Comparison of ENCODE assay signal across 1 cellular context in genomic region chr19:33396701-33397535, GRCh38.
TF ChIP-seq lines count a peak whose summit lies in the region.

No MANE protein-coding gene starts in this region.

TF ChIP-seq in HepG2, 621 proteins besides CTCF, POLR2A, EP300 and RAD21 (continued from another document and continues in another):
- TF ChIP-seq NFYB (CRISPR knock-in tag; IDR thresholded peaks at IDR 0.05) (0 out of 2 replicates have a peak, but pooled peaks have one; percentile 26), NFE2 (CRISPR knock-in tag; IDR thresholded peaks at IDR 0.05) (no peak), ARID2 (CRISPR knock-in tag; IDR thresholded peaks at IDR 0.05; ENCODE audit: borderline replicate concordance) (no peak), DMTF1 (CRISPR knock-in tag; IDR thresholded peaks at IDR 0.05) (0 out of 2 replicates have a peak, but pooled peaks have one; percentile 65), ZNF33A (CRISPR knock-in tag; IDR thresholded peaks at IDR 0.05; ENCODE audit: borderline replicate concordance) (no peak), MZF1 (CRISPR knock-in tag; IDR thresholded peaks at IDR 0.05; ENCODE audit: borderline replicate concordance) (peak; percentile 73; the same call in 1 of the 2 replicates), ZNF335 (CRISPR knock-in tag; IDR thresholded peaks at IDR 0.05) (0 out of 2 replicates have a peak, but pooled peaks have one; percentile 55), EHMT2 (IDR thresholded peaks at IDR 0.05; ENCODE audit: borderline replicate concordance, low read depth, low read length) (no peak), ZFP62 (CRISPR knock-in tag; IDR thresholded peaks at IDR 0.05) (no peak), MTF2 (CRISPR knock-in tag; IDR thresholded peaks at IDR 0.05; ENCODE audit: borderline replicate concordance) (no peak), FUBP1 (CRISPR knock-in tag; IDR thresholded peaks at IDR 0.05; ENCODE audit: borderline replicate concordance) (no peak), ZNF576 (CRISPR knock-in tag; IDR thresholded peaks at IDR 0.05) (0 out of 2 replicates have a peak, but pooled peaks have one; percentile 60), RBAK (CRISPR knock-in tag; IDR thresholded peaks at IDR 0.05) (0 out of 2 replicates have a peak, but pooled peaks have one; percentile 54), FOXO4 (CRISPR knock-in tag; conservative IDR thresholded peaks at IDR 0.05) (no peak), ZNF34 (CRISPR knock-in tag; IDR thresholded peaks at IDR 0.05; ENCODE audit: borderline replicate concordance) (peak; percentile 85; the same call in 1 of the 2 replicates), ZFP1 (CRISPR knock-in tag; IDR thresholded peaks at IDR 0.05) (peak; percentile 65; the same call in 1 of the 2 replicates), SOX13 (IDR thresholded peaks at IDR 0.05) (peak; percentile 34; the same call in 1 of the 2 replicates), SOX13 (CRISPR knock-in tag; conservative IDR thresholded peaks at IDR 0.05 in 1 of 2, IDR thresholded peaks at IDR 0.05 in 1 of 2) (peak in 1 of 2 experiments; percentile 87; a peak in 2 of 4 replicates), FOSL2 (CRISPR knock-in tag; IDR thresholded peaks at IDR 0.05) (peak; percentile 65), MED1 (CRISPR knock-in tag; IDR thresholded peaks at IDR 0.05) (peak; percentile 99), KAT8 (CRISPR knock-in tag; IDR thresholded peaks at IDR 0.05) (peak; percentile 60; the same call in 1 of the 2 replicates), NFKBIZ (CRISPR knock-in tag; IDR thresholded peaks at IDR 0.05) (0 out of 2 replicates have a peak, but pooled peaks have one; percentile 73), GZF1 (CRISPR knock-in tag; IDR thresholded peaks at IDR 0.05) (peak; percentile 45; the same call in 1 of the 2 replicates), ZSCAN30 (CRISPR knock-in tag; IDR thresholded peaks at IDR 0.05) (no peak), ETV5 (CRISPR knock-in tag; IDR thresholded peaks at IDR 0.05; ENCODE audit: borderline replicate concordance) (peak; percentile 99), ELF1 (CRISPR knock-in tag; IDR thresholded peaks at IDR 0.05) (peak; percentile 60), ZNF563 (CRISPR knock-in tag; IDR thresholded peaks at IDR 0.05) (no peak), ZBTB39 (CRISPR knock-in tag; IDR thresholded peaks at IDR 0.05) (peak; percentile 53; the same call in 1 of the 2 replicates), GLMP (CRISPR knock-in tag; IDR thresholded peaks at IDR 0.05; ENCODE audit: borderline replicate concordance) (no peak), ZNF792 (CRISPR knock-in tag; IDR thresholded peaks at IDR 0.05) (peak; percentile 51), HBP1 (CRISPR knock-in tag; IDR thresholded peaks at IDR 0.05; ENCODE audit: low read depth) (peak; percentile 25; the same call in 1 of the 2 replicates), HDAC1 (CRISPR knock-in tag; IDR thresholded peaks at IDR 0.05) (peak; percentile 98), NR2F2 (IDR thresholded peaks at IDR 0.05; ENCODE audit: borderline replicate concordance, low read depth) (peak; percentile 98), CBX5 (CRISPR knock-in tag; IDR thresholded peaks at IDR 0.05; ENCODE audit: borderline replicate concordance) (peak; percentile 23; the same call in 1 of the 2 replicates), RELA (CRISPR knock-in tag; IDR thresholded peaks at IDR 0.05) (no peak), ZNF547 (CRISPR knock-in tag; IDR thresholded peaks at IDR 0.05) (peak; percentile 46; the same call in 1 of the 2 replicates), NCOA2 (CRISPR knock-in tag; IDR thresholded peaks at IDR 0.05) (peak; percentile 97), CAMTA2 (CRISPR knock-in tag; IDR thresholded peaks at IDR 0.05; ENCODE audit: borderline replicate concordance) (0 out of 2 replicates have a peak, but pooled peaks have one; percentile 69), ZNF639 (CRISPR knock-in tag; conservative IDR thresholded peaks at IDR 0.05) (0 out of 2 replicates have a peak, but pooled peaks have one; percentile 44), ZKSCAN8 (CRISPR knock-in tag; IDR thresholded peaks at IDR 0.05; ENCODE audit: borderline replicate concordance) (peak; percentile 67; the same call in 1 of the 2 replicates)
- TF ChIP-seq, protein P1, sequence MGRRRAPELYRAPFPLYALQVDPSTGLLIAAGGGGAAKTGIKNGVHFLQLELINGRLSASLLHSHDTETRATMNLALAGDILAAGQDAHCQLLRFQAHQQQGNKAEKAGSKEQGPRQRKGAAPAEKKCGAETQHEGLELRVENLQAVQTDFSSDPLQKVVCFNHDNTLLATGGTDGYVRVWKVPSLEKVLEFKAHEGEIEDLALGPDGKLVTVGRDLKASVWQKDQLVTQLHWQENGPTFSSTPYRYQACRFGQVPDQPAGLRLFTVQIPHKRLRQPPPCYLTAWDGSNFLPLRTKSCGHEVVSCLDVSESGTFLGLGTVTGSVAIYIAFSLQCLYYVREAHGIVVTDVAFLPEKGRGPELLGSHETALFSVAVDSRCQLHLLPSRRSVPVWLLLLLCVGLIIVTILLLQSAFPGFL (CRISPR knock-in tag; IDR thresholded peaks at IDR 0.05) = no peak
- TF ChIP-seq, protein P2, sequence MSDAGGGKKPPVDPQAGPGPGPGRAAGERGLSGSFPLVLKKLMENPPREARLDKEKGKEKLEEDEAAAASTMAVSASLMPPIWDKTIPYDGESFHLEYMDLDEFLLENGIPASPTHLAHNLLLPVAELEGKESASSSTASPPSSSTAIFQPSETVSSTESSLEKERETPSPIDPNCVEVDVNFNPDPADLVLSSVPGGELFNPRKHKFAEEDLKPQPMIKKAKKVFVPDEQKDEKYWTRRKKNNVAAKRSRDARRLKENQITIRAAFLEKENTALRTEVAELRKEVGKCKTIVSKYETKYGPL (CRISPR knock-in tag; IDR thresholded peaks at IDR 0.05) = no peak
- TF ChIP-seq, protein P3, sequence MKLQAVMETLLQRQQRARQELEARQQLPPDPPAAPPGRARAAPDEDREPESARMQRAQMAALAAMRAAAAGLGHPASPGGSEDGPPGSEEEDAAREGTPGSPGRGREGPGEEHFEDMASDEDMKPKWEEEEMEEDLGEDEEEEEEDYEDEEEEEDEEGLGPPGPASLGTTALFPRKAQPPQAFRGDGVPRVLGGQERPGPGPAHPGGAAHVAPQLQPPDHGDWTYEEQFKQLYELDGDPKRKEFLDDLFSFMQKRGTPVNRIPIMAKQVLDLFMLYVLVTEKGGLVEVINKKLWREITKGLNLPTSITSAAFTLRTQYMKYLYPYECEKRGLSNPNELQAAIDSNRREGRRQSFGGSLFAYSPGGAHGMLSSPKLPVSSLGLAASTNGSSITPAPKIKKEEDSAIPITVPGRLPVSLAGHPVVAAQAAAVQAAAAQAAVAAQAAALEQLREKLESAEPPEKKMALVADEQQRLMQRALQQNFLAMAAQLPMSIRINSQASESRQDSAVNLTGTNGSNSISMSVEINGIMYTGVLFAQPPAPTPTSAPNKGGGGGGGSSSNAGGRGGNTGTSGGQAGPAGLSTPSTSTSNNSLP (IDR thresholded peaks at IDR 0.05; ENCODE audit: low read depth, low read length) = no peak
- TF ChIP-seq, protein P4, sequence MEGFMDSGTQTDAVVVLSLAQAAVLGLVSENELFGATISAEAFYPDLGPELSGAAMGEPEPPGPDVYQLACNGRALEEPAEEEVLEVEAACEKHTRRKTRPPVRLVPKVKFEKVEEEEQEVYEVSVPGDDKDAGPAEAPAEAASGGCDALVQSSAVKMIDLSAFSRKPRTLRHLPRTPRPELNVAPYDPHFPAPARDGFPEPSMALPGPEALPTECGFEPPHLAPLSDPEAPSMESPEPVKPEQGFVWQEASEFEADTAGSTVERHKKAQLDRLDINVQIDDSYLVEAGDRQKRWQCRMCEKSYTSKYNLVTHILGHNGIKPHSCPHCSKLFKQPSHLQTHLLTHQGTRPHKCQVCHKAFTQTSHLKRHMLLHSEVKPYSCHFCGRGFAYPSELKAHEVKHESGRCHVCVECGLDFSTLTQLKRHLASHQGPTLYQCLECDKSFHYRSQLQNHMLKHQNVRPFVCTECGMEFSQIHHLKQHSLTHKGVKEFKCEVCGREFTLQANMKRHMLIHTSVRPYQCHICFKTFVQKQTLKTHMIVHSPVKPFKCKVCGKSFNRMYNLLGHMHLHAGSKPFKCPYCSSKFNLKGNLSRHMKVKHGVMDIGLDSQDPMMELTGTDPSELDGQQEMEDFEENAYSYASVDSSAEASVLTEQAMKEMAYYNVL (CRISPR knock-in tag; IDR thresholded peaks at IDR 0.05; ENCODE audit: borderline replicate concordance) = peak; percentile 97
